9 cellular contexts compared by ENCODE assay signal in the genomic region with DNA sequence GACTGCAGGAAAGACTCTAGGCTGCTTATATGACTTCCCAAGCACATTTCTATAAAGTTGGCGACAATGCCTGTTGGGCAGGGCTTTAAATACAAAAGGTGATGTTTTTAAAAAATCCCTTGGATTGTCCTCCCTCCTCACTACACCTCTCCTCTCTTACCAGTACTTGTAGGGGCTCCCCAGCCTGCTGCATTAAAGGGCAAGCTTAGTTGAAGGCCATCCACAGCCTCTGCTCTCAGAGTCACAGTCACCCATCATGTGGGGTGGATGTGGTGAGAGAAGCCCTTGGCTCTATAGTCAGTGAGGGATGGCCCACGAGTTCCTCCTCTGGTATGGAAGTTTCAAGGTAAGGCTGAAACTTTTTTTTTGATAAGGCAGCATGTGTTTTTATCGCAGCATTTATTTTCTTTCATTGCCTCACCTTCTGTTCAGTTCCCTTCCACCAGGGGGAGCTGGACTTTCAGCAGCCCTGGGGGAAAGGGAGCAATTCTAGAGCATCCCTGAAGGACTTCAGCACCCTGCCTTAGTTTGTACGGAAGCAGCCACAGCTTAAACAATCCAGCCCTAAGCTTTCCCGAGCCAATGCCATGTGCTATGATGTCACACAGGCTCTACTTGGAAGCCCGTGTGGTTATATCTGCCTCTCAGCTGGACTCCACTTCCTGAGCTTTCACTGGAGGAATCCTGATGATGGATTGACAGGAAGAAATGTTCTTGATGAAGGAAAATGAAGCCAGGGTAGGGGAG.
DNase-seq lines count a peak whose midpoint lies in the region; ATAC-seq, FAIRE-seq and TF ChIP-seq lines count a peak whose summit lies in the region.
"Had no signal": no experiment of that assay in that cellular context is flagged by ENCODE, and none has a peak within 500 bp of the region (broad histone marks: within the 10 kb centered on the region; RNA-seq: fewer than 3 reads in every experiment).

No MANE protein-coding gene starts in this region.

- H3K27ac Mint-ChIP-seq in naive B cell, result no peak overlapping the region
- H3K27ac Mint-ChIP-seq: activated naive CD8-positive, alpha-beta T cell had no signal

- no peaks in the 10 kb centered on the region for H3K9me3 Mint-ChIP-seq in naive B cell

- DNase-seq in DMS53 (lab: John Stamatoyannopoulos, UW), result peak; percentile 91
- DNase-seq in SK-N-DZ (ENCODE audit: low spot score), result peak; percentile 43
- peak; percentile 32 for DNase-seq in bronchial epithelial cell (ENCODE audit: low read depth)
- peak; percentile 30 for DNase-seq in naive B cell
- DNase-seq in retina, result no peak
- no peak for DNase-seq in GM19238 (ENCODE audit: insufficient read length, low spot score)

- peak; percentile 74 for TF ChIP-seq CTCF in bronchial epithelial cell (IDR thresholded peaks at IDR 0.05; ENCODE audit: insufficient read depth, low read length, severe bottlenecking)

- no peaks in the 10 kb centered on the region for H3K27me3 ChIP-seq in bronchial epithelial cell (ENCODE audit: control insufficient read depth, insufficient read depth, low read length)

- H3K36me3 ChIP-seq in bronchial epithelial cell (ENCODE audit: control insufficient read depth, insufficient read depth, low read length), result no peaks in the 10 kb centered on the region

- peak; percentile 40 for FAIRE-seq in bronchial epithelial cell (lab: Jason Lieb, UNC)

- H3K27me3 Mint-ChIP-seq in naive B cell, result peaks cover 8 to 11% (median 10%) of the 10 kb centered on the region in 3 donors
- H3K27me3 Mint-ChIP-seq: activated naive CD8-positive, alpha-beta T cell had no signal

- H3K4me3 Mint-ChIP-seq in naive B cell, result no peak overlapping the region
- H3K4me3 Mint-ChIP-seq: activated naive CD8-positive, alpha-beta T cell had no signal

- no peaks in the 10 kb centered on the region for H3K36me3 Mint-ChIP-seq in naive B cell
- H3K36me3 Mint-ChIP-seq: activated naive CD8-positive, alpha-beta T cell had no signal

- peaks cover 0 to 3% (median 0%) of the 10 kb centered on the region in 3 donors for H3K4me1 Mint-ChIP-seq in naive B cell

- H3K4me3 ChIP-seq in bronchial epithelial cell (ENCODE audit: low read depth, low read length), result no peak overlapping the region

- ATAC-seq in GM19023 (IDR thresholded peaks at IDR 0.05; ENCODE audit: unreplicated experiment) (peak; percentile 62), HG03378 (IDR thresholded peaks at IDR 0.05; ENCODE audit: unreplicated experiment) (peak; percentile 56), naive B cell (ENCODE audit: low read depth in 2 of 2) (peak in 1 of 2 donors; percentile 64)

Comparison
In these comparisons a context has a peak if more than half of its experiments do, and no peak if none do; other contexts are left out.
1. DNase-seq: peak in DMS53 (single experiment), SK-N-DZ (single experiment), bronchial epithelial cell (single experiment) and naive B cell (single experiment); none in retina (single experiment) and GM19238 (single experiment).